In the genomic region with DNA sequence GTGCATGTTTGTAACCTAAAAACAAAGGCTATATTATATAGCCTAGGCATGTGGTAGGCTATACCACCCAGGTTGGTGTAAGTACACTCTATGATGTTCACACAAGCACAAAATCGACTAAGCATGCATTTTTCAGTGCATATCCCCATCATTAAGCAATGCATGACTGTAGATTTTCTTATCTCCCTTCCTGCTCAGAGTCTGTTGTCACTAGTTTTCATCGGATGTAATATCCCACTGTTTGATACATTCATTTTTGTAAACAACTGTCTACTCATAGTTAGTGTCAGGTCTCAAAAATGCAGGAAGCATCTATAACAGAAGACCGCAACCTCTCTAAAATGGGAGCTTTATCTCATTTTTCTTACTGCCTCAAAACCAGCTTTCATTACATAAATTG, we compare ENCODE assay signal across 22 cellular contexts.
"Had no signal": no experiment of that assay in that cellular context is flagged by ENCODE, and none has a peak within 500 bp of the region (broad histone marks: within the 10 kb centered on the region; RNA-seq: fewer than 3 reads in every experiment).

No MANE protein-coding gene starts in this region.

- H3K27me3 Mint-ChIP-seq: memory B cell; natural killer cell treated with Interleukin-12 subunit alpha and Interleukin-12 subunit beta and Interleukin-15 and Interleukin-18, amount 100 ng/mL, for 72 hours; progenitor cell of endocrine pancreas; type B pancreatic cell had no signal

- H3K4me3 ChIP-seq: coronary artery, gastrocnemius medialis, left ventricle myocardium inferior, lower lobe of right lung, neural progenitor cell, pancreas, uterus had no signal

- H3K4me3 Mint-ChIP-seq: endodermal cell; memory B cell; natural killer cell treated with Interleukin-12 subunit alpha and Interleukin-12 subunit beta and Interleukin-15 and Interleukin-18, amount 100 ng/mL, for 72 hours; neural progenitor cell; type B pancreatic cell had no signal

- H3K4me1 Mint-ChIP-seq: endodermal cell, memory B cell, neural progenitor cell had no signal

- ATAC-seq: gastrocnemius medialis; left cardiac atrium; lower lobe of right lung; natural killer cell treated with Interleukin-12 subunit alpha and Interleukin-12 subunit beta and Interleukin-15 and Interleukin-18, amount 100 ng/mL, for 72 hours; pancreas; right cardiac atrium had no signal

- H3K36me3 Mint-ChIP-seq: memory B cell; natural killer cell treated with Interleukin-12 subunit alpha and Interleukin-12 subunit beta and Interleukin-15 and Interleukin-18, amount 100 ng/mL, for 72 hours; neural progenitor cell; type B pancreatic cell had no signal

- DNase-seq: effector CD4-positive, alpha-beta T cell; endodermal cell; erythroblast; gastrocnemius medialis; glutamatergic neuron; left cardiac atrium; left ventricle myocardium inferior; lower lobe of right lung; midbrain; occipital lobe; pancreas; right cardiac atrium; small intestine; stimulated activated CD4-positive, alpha-beta T cell treated with anti-CD3 and anti-CD28 coated beads, Interleukin-2, amount 100 ng/mL, for 48 hours; stimulated activated naive CD4-positive, alpha-beta T cell treated with Interleukin-2 at 50 U/mL for 16 hours; uterus had no signal

- H3K9me3 Mint-ChIP-seq: endodermal cell, neural progenitor cell, type B pancreatic cell had no signal

- H3K27ac Mint-ChIP-seq: endodermal cell; memory B cell; natural killer cell treated with Interleukin-12 subunit alpha and Interleukin-12 subunit beta and Interleukin-15 and Interleukin-18, amount 100 ng/mL, for 72 hours; neural progenitor cell; progenitor cell of endocrine pancreas; type B pancreatic cell had no signal
